Comparison of ENCODE assay signal across 8 cellular contexts in genomic region chr4:20251796-20252655, GRCh38. TPM values are rescaled to one million over a fixed set of nuclear protein-coding genes. Genes with fewer than 3 reads are reported as not detected.
DNase-seq lines count a peak whose midpoint lies in the region; ATAC-seq, FAIRE-seq and TF ChIP-seq lines count a peak whose summit lies in the region.

A gene with protein sequence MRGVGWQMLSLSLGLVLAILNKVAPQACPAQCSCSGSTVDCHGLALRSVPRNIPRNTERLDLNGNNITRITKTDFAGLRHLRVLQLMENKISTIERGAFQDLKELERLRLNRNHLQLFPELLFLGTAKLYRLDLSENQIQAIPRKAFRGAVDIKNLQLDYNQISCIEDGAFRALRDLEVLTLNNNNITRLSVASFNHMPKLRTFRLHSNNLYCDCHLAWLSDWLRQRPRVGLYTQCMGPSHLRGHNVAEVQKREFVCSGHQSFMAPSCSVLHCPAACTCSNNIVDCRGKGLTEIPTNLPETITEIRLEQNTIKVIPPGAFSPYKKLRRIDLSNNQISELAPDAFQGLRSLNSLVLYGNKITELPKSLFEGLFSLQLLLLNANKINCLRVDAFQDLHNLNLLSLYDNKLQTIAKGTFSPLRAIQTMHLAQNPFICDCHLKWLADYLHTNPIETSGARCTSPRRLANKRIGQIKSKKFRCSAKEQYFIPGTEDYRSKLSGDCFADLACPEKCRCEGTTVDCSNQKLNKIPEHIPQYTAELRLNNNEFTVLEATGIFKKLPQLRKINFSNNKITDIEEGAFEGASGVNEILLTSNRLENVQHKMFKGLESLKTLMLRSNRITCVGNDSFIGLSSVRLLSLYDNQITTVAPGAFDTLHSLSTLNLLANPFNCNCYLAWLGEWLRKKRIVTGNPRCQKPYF (N-terminal part only) (plus strand): TSS chr4:20251905. CDS start chr4:20253816, 1,911 bp downstream.

- POLR2A ChIA-PET in RWPE1 (lab: Yijun Ruan, JAX; ENCODE audit: low non-redundant PET) = no interaction called here

- FAIRE-seq in kidney (lab: Jason Lieb, UNC) = no peak

- H3K4me1 ChIP-seq in HUES64 (ENCODE audit: insufficient read depth, low read length) (peaks cover 29% of the 10 kb centered on the region), kidney (ENCODE audit: control insufficient read depth in 1 of 2, insufficient read depth in 1 of 2, low read depth in 1 of 2, low read length in 2 of 2) (peaks cover 2 to 3% of the 10 kb centered on the region in 2 donors)

- DNase-seq in GM03348 (ENCODE audit: low spot score) (peak; percentile 96), RWPE1 (ENCODE audit: low spot score) (peak; percentile 79), caudate nucleus (lab: John Stamatoyannopoulos, UW) (peak in 57 of 61 donors; percentile 8 to 84 (median 63)), kidney (peak; percentile 92)
- DNase-seq in stimulated activated CD8-positive, alpha-beta memory T cell treated with anti-CD3 and anti-CD28 coated beads, Interleukin-2, amount 100 ng/mL, for 48 hours (ENCODE audit: low read depth in 2 of 2) = peak; percentile 15 to 17
- DNase-seq in NK-92 treated with Interleukin-12 subunit alpha and Interleukin-12 subunit beta, amount 100 ng/mL, for 24 hours (lab: John Stamatoyannopoulos, UW) = no peak

- intact Hi-C loops in kidney (cut with DNase I) = no loop called here

- ATAC-seq in GM21717 (IDR thresholded peaks at IDR 0.05; ENCODE audit: unreplicated experiment) = peak; percentile 79

- H3K9ac ChIP-seq in HUES64 (ENCODE audit: low read depth, low read length) (peak within 1 kb of the TSS; percentile 70), kidney (ENCODE audit: low read length in 2 of 2) (peak within 1 kb of the TSS; percentile 19 to 78)

- H3K36me3 ChIP-seq in HUES64 (ENCODE audit: insufficient read depth, low read length) = no peaks in the 10 kb centered on the region
- H3K36me3 ChIP-seq in kidney (ENCODE audit: control insufficient read depth in 1 of 2, insufficient read depth in 2 of 2, low read length in 2 of 2) = no peaks in the 10 kb centered on the region

- H3K9me3 ChIP-seq in HUES64 (ENCODE audit: insufficient read depth, low read depth, low read length) (no peaks in the 10 kb centered on the region), kidney (ENCODE audit: control insufficient read depth in 1 of 2, low read length in 2 of 2) (no peaks in the 10 kb centered on the region)

- CTCF ChIA-PET in RWPE1 (lab: Yijun Ruan, JAX) = interaction anchor here (0.6 kb wide), 1 partner anchor 1249 kb away, joined by 3 read pairs; no protein-coding TSS in a partner anchor

- no peak within 1 kb of the TSS for H3K27ac ChIP-seq in HUES64 (ENCODE audit: low read depth, low read length)
- no peak within 1 kb of the TSS for H3K27ac ChIP-seq in RWPE1
- H3K27ac ChIP-seq in caudate nucleus (ENCODE audit: low read depth, low read length) = peak within 1 kb of the TSS; percentile 59
- peak within 1 kb of the TSS; percentile 63 to 64 for H3K27ac ChIP-seq in kidney (ENCODE audit: low read depth in 2 of 2, low read length in 2 of 2)

- H3K4me3 ChIP-seq in HUES64 (ENCODE audit: low read length) = peak within 1 kb of the TSS; percentile 75
- peak within 1 kb of the TSS; percentile 67 to 84 for H3K4me3 ChIP-seq in kidney (ENCODE audit: low read length in 2 of 2)

- TF ChIP-seq CTCF in RWPE1 (conservative IDR thresholded peaks at IDR 0.05; ENCODE audit: low read depth) = no peak
- no peak for TF ChIP-seq CTCF in kidney (IDR thresholded peaks at IDR 0.05; ENCODE audit: borderline replicate concordance, extremely low read depth, insufficient read depth)

- under 1% methylated on average over 83 of the region's 85 CpGs for WGBS in HUES64

- H3K27me3 ChIP-seq in HUES64 (ENCODE audit: insufficient read depth, low read length) = peaks cover 74% of the 10 kb centered on the region

RNA-seq across cellular contexts. Expression of the gene that starts here (rescaled TPM):
- polyA plus RNA-seq in HUES64 (2013, experiment 1 of 2) = 12.5 TPM
- 23.1 TPM for polyA plus RNA-seq in HUES64 (2013, experiment 2 of 2)
- total RNA-seq in kidney = 11.5 TPM
- 9.2 TPM for polyA plus RNA-seq in kidney (ENCODE audit: insufficient read depth, low read depth, low replicate concordance)

Comparison
In these comparisons a context has a peak if more than half of its experiments do, and no peak if none do; other contexts are left out.
1. H3K27ac ChIP-seq: peak in caudate nucleus (single experiment) and kidney (2 of 2); none in HUES64 (single experiment) and RWPE1 (single experiment).